Comparison of ENCODE assay signal across 24 cellular contexts in the genomic region with DNA sequence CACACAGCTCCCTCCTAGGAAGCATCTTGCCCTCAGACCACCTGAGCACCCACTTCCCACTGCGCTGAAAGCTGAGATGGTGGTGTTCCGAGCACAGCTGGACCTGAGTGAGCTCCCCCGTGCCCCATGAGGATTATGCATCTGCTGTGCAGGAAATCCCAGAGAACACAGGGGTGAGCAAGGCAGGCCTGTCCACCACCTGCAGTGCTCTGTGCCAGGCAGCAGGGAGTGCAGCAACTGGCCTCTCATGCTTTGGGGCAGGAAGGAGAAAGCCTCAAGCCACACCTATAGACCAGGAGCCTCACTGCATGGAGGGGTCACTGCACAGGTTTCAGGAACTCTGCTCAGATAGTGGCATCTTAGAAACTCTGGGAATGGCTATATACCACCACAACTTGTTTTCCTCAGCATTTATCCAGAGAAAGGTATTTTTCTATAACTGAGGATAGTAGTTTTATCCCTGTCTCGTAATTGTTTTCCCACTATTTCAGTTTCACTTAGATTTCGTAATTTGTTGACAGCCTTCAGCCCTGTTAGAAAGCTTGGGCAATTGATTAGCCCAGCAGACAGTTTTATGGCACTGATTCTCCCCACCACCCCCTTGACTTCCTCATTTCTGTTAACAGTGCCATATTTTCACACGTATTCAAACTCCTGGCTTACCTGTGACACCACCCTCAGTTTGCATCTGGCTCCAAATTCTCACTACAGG.
DNase-seq lines count a peak whose midpoint lies in the region; ATAC-seq, FAIRE-seq and TF ChIP-seq lines count a peak whose summit lies in the region.
"Had no signal": no experiment of that assay in that cellular context is flagged by ENCODE, and none has a peak within 500 bp of the region (broad histone marks: within the 10 kb centered on the region; RNA-seq: fewer than 3 reads in every experiment).

No MANE protein-coding gene starts in this region.

- peaks cover 16% of the 10 kb centered on the region for H3K36me3 Mint-ChIP-seq in HFFc6 (ENCODE audit: low read depth)
- H3K36me3 Mint-ChIP-seq: naive B cell had no signal

- H3K27me3 Mint-ChIP-seq in HFFc6 (ENCODE audit: insufficient read depth): no peaks in the 10 kb centered on the region; the same call in none of the 2 replicates
- H3K27me3 Mint-ChIP-seq: effector memory CD8-positive, alpha-beta T cell; naive B cell had no signal

- TF ChIP-seq CTCF in pancreas (IDR thresholded peaks at IDR 0.05) (no peak), HFFc6 (IDR thresholded peaks at IDR 0.05) (no peak)

- H3K27ac ChIP-seq in esophagus (ENCODE audit: low read depth in 2 of 2, low read length in 1 of 2) (peak overlapping the region; percentile 59 to 93), pancreas (peak overlapping the region; percentile 31 to 76 (median 58))
- H3K27ac ChIP-seq: 22Rv1, HL-60, thoracic aorta had no signal

- 79 to 83% methylated on average over 6 of the region's 6 CpGs for WGBS in esophagus, 2 donors
- WGBS in pancreas, 2 donors: 40 to 43% methylated on average over 6 of the region's 6 CpGs

- no peak overlapping the region for H3K27ac Mint-ChIP-seq in HFFc6
- H3K27ac Mint-ChIP-seq: effector memory CD8-positive, alpha-beta T cell had no signal

- no peak for FAIRE-seq in pancreas (lab: Jason Lieb, UNC)
- FAIRE-seq: RCC 7860 had no signal

- no peaks in the 10 kb centered on the region for H3K4me1 ChIP-seq in esophagus (ENCODE audit: control insufficient read depth in 2 of 2, insufficient read depth in 2 of 2, low read length in 1 of 2)
- peaks cover 9 to 18% (median 14%) of the 10 kb centered on the region in 3 donors for H3K4me1 ChIP-seq in pancreas

- no peak overlapping the region for H3K4me3 Mint-ChIP-seq in HFFc6
- H3K4me3 Mint-ChIP-seq: effector memory CD8-positive, alpha-beta T cell; naive B cell had no signal

- H3K4me3 ChIP-seq in esophagus (ENCODE audit: low read depth in 1 of 2, low read length in 2 of 2) (no peak overlapping the region), pancreas (peak overlapping the region in 1 of 4 donors; percentile 19)
- H3K4me3 ChIP-seq: thoracic aorta had no signal

- no peaks in the 10 kb centered on the region for H3K4me1 Mint-ChIP-seq in HFFc6 (ENCODE audit: low read depth)

- DNase-seq in NCI-H2171 treated with DMSO at 0.1 percent for 48 hours (lab: John Stamatoyannopoulos, UW) (peak; percentile 12), NCI-H2171 (lab: John Stamatoyannopoulos, UW) (no peak), NOMO-1 (lab: John Stamatoyannopoulos, UW; ENCODE audit: unreplicated experiment in 2 of 2) (peak; percentile 55 to 56), pancreas (peak in 4 of 6 donors; percentile 28 to 41 (median 40)), HFFc6 (no peak)
- DNase-seq: activated CD4-positive, alpha-beta T cell treated with anti-CD3 and anti-CD28 coated beads for 48 hours; activated CD8-positive, alpha-beta memory T cell treated with anti-CD3 and anti-CD28 coated beads, Interleukin-2, amount 50 U/mL, for 48 hours; activated gamma-delta T cell treated with Interleukin-2 at 50 U/mL for 16 hours; BE2C; effector memory CD8-positive, alpha-beta T cell; GOT3; mammary epithelial cell; naive B cell; NCI-H1105; NCI-H2081 treated with DMSO at 0.1 percent for 48 hours; NCI-H524 treated with DMSO at 0.1 percent for 48 hours; posterior cingulate gyrus had no signal

- H3K9me3 Mint-ChIP-seq in HFFc6: no peaks in the 10 kb centered on the region
- H3K9me3 Mint-ChIP-seq: effector memory CD8-positive, alpha-beta T cell; naive B cell had no signal

- intact Hi-C loops in pancreas (cut with DNase I): no loop called here

- H3K9me3 ChIP-seq in esophagus (ENCODE audit: control insufficient read depth in 2 of 2, insufficient read depth in 1 of 2, low read depth in 1 of 2, low read length in 1 of 2): no peaks in the 10 kb centered on the region
- no peaks in the 10 kb centered on the region for H3K9me3 ChIP-seq in pancreas
- H3K9me3 ChIP-seq: BE2C, thoracic aorta had no signal

- H3K27me3 ChIP-seq in esophagus (ENCODE audit: control insufficient read depth in 1 of 2, insufficient read depth in 2 of 2, low read length in 2 of 2) (no peaks in the 10 kb centered on the region), pancreas (no peaks in the 10 kb centered on the region)
- H3K27me3 ChIP-seq: BE2C had no signal

- ATAC-seq in pancreas: peak; percentile 64 to 83 (median 74)
- no peak for ATAC-seq in HG03457 (IDR thresholded peaks at IDR 0.05; ENCODE audit: unreplicated experiment)
- no peak for ATAC-seq in HG02678 (IDR thresholded peaks at IDR 0.05; ENCODE audit: unreplicated experiment)
- ATAC-seq: effector memory CD8-positive, alpha-beta T cell had no signal

- H3K36me3 ChIP-seq in esophagus (ENCODE audit: control insufficient read depth in 2 of 2, insufficient read depth in 2 of 2, low read length in 1 of 2): peaks cover 2% of the 10 kb centered on the region in 2 donors
- H3K36me3 ChIP-seq in pancreas: no peaks in the 10 kb centered on the region
- H3K36me3 ChIP-seq: BE2C, thoracic aorta had no signal

Comparison
In these comparisons a context has a peak if more than half of its experiments do, and no peak if none do; other contexts are left out.
1. DNase-seq: peak in NCI-H2171 treated with DMSO at 0.1 percent for 48 hours (single experiment), NOMO-1 (2 of 2) and pancreas (4 of 6); none in NCI-H2171 (single experiment) and HFFc6 (single experiment).
2. ATAC-seq: peak in pancreas (4 of 4); none in HG03457 (single experiment) and HG02678 (single experiment).